In the genomic region with DNA sequence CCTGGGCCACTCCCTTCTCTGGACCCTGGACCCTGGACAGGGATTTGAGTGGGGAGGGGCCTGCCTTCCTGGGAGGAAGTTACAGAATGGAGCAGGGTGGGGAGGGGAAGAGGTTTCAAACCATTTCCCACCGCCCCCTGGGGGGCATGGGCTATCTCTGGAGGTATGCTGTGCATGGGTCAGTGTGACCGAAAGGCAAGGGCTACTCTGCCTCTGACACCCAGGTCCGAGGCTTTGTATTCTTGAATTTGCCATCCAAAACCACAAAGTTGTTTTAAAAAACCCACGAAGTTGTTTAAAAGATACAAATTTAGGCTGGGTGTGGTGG, we compare ENCODE assay signal across 20 cellular contexts. TPM values are rescaled to one million over a fixed set of nuclear protein-coding genes. Genes with fewer than 3 reads are reported as not detected.
DNase-seq lines count a peak whose midpoint lies in the region; ATAC-seq, FAIRE-seq and TF ChIP-seq lines count a peak whose summit lies in the region.
"Had no signal": no experiment of that assay in that cellular context is flagged by ENCODE, and none has a peak within 500 bp of the region (broad histone marks: within the 10 kb centered on the region; RNA-seq: fewer than 3 reads in every experiment).

No MANE protein-coding gene starts in this region.

- no TSS peak for BruUV-seq in HepG2 (replicated peaks; lab: Mats Ljungman, UMichigan)

- H3K9me3 ChIP-seq in HepG2 (ENCODE audit: low read length) (no peaks in the 10 kb centered on the region), right lobe of liver (no peaks in the 10 kb centered on the region), MM.1S (replicated peaks; ENCODE audit: insufficient read depth, low read length) (no peaks in the 10 kb centered on the region), neuronal stem cell (replicated peaks in 1 of 2; ENCODE audit: control insufficient read depth in 2 of 2, insufficient read depth in 1 of 2, low read depth in 1 of 2, low read length in 2 of 2) (no peaks in the 10 kb centered on the region)
- H3K9me3 ChIP-seq: Caco-2 had no signal

- H3K27me3 ChIP-seq in HepG2 (ENCODE audit: control insufficient read depth in 1 of 2, insufficient read depth in 2 of 2, low read length in 2 of 2) (no peaks in the 10 kb centered on the region), right lobe of liver (no peaks in the 10 kb centered on the region), MM.1S (replicated peaks; ENCODE audit: insufficient read depth, low read length) (no peaks in the 10 kb centered on the region), neuronal stem cell (ENCODE audit: control insufficient read depth in 3 of 3, insufficient read depth in 3 of 3, low read depth in 1 of 3, low read length in 3 of 3) (no peaks in the 10 kb centered on the region)

- peaks cover 6% of the 10 kb centered on the region; the same call in 1 of the 2 replicates for H3F3A ChIP-seq in MM.1S (ENCODE audit: insufficient read depth, low read length)

- no peaks in the 10 kb centered on the region for H4K20me1 ChIP-seq in HepG2 (ENCODE audit: insufficient read depth, low read length)
- no peaks in the 10 kb centered on the region for H4K20me1 ChIP-seq in MM.1S (ENCODE audit: insufficient read depth, low read length)

- no peak overlapping the region for H2BK15ac ChIP-seq in neuronal stem cell (ENCODE audit: low read length)

- peak overlapping the region; percentile 80 for H3K23ac ChIP-seq in neuronal stem cell (ENCODE audit: low read depth, low read length, poor library complexity)

- POLR2A ChIA-PET in HepG2 (lab: Yijun Ruan, JAX), result interaction anchor here (1.5 to 4.7 kb wide), 3 partner anchors 47 to 458 kb away, joined by 3 to 39 read pairs (median 21); a partner anchor contains a TSS

- H3K18ac ChIP-seq in neuronal stem cell (ENCODE audit: low read length), result no peak overlapping the region

- intact Hi-C loops in HepG2 (cut with micrococcal nuclease; ENCODE audit: unreplicated experiment) (loop anchor here (10.0 kb wide), 2 partner anchors 269 to 1129 kb away; a partner anchor contains a TSS), right lobe of liver (cut with DNase I) (loop anchor here in 1 of 2 donors (10.0 kb wide), 1 partner anchor 439 kb away; no protein-coding TSS in a partner anchor)

- WGBS in HepG2 (ENCODE audit: low lambda C conversion rate), result 84% methylated on average over 4 of the region's 4 CpGs
- WGBS in right lobe of liver (ENCODE audit: insufficient coverage, low coverage, low lambda C conversion rate, missing lambda C conversion rate), result 69% methylated on average over 3 of the region's 4 CpGs
- WGBS in neuronal stem cell (ENCODE audit: extremely low coverage in 2 of 2, insufficient read length in 2 of 2, insufficient replicate concordance in 1 of 2), 2 donors, result no CpG with 5 or more reads among the region's 4 CpGs

- H3K27ac ChIP-seq in HepG2 (ENCODE audit: extremely low read length, insufficient read depth, low read length) (peak overlapping the region; percentile 92), right lobe of liver (no peak overlapping the region), MM.1S (ENCODE audit: low read length) (no peak overlapping the region), neuronal stem cell (replicated peaks; ENCODE audit: low read length) (no peak overlapping the region)
- H3K27ac ChIP-seq: 22Rv1, GM23248 had no signal

- CTCF ChIA-PET in HepG2 (lab: Yijun Ruan, JAX; ENCODE audit: low intra/inter-chr PET ratio, low total read pairs), result no interaction called here

- H2BK5ac ChIP-seq in neuronal stem cell (ENCODE audit: low read length), result no peak overlapping the region

- H3K9ac ChIP-seq in HepG2 (ENCODE audit: insufficient read depth, low read depth, low read length), result peak overlapping the region; percentile 88; the same call in 1 of the 2 replicates
- no peak overlapping the region for H3K9ac ChIP-seq in MM.1S (ENCODE audit: low read length)
- H3K9ac ChIP-seq in neuronal stem cell (ENCODE audit: low read depth, low read length, poor library complexity), result no peak overlapping the region
- H3K9ac ChIP-seq: GM23248 had no signal

- DNase-seq in HepG2 (ENCODE audit: low spot score) (no peak), right lobe of liver (no peak), MM.1S (peak; percentile 1), neuronal stem cell (ENCODE audit: low spot score) (no peak), HCEC 1CT (no peak), GM12892 (ENCODE audit: insufficient read length) (no peak)
- DNase-seq: C1 segment of cervical spinal cord; Caco-2; CD4-positive, CD25-positive, alpha-beta regulatory T cell; CD8-positive, alpha-beta T cell; DMS153; DND-41; GM23248; H9; HFFc6 had no signal

- no peak overlapping the region for H2BK120ac ChIP-seq in neuronal stem cell (ENCODE audit: low read depth, low read length)

- ATAC-seq in HepG2, result no peak
- ATAC-seq in right lobe of liver, result no peak
- no peak for ATAC-seq in HG02884 (IDR thresholded peaks at IDR 0.05; ENCODE audit: unreplicated experiment)
- ATAC-seq: CD8-positive, alpha-beta T cell had no signal

- H3K4ac ChIP-seq in neuronal stem cell (ENCODE audit: low read length), result no peak overlapping the region

- FAIRE-seq in HepG2 (lab: Jason Lieb, UNC) (no peak), GM12892 (lab: Jason Lieb, UNC) (no peak)
- FAIRE-seq: A204.1, G401.6, GM19239 had no signal

- H2BK12ac ChIP-seq in neuronal stem cell (ENCODE audit: low read length), result no peak overlapping the region

- TF ChIP-seq RAD21 in HepG2 (CRISPR knock-in tag; IDR thresholded peaks at IDR 0.05), result 0 out of 2 replicates have a peak, but pooled peaks have one; percentile 18

- no peak overlapping the region for H3K14ac ChIP-seq in neuronal stem cell (ENCODE audit: low read length)

- H3K36me3 ChIP-seq in HepG2 (replicated peaks in 1 of 2; ENCODE audit: control insufficient read depth in 1 of 2, insufficient read depth in 2 of 2, low read length in 2 of 2) (no peaks in the 10 kb centered on the region), right lobe of liver (no peaks in the 10 kb centered on the region), MM.1S (replicated peaks; ENCODE audit: insufficient read depth, low read length) (no peaks in the 10 kb centered on the region), neuronal stem cell (replicated peaks in 1 of 2; ENCODE audit: control insufficient read depth in 2 of 2, insufficient read depth in 2 of 2, low read length in 2 of 2) (no peaks in the 10 kb centered on the region)

- no peak for TF ChIP-seq POLR2A in HepG2 (IDR thresholded peaks at IDR 0.05; ENCODE audit: insufficient read depth in 1 of 2, low read depth in 2 of 2, low read length in 2 of 2)
- TF ChIP-seq POLR2A in right lobe of liver (IDR thresholded peaks at IDR 0.05), result no peak
- no peak for TF ChIP-seq POLR2A in GM12892 (IDR thresholded peaks at IDR 0.05; ENCODE audit: low read depth, low read length)

- H3K4me2 ChIP-seq in HepG2 (ENCODE audit: low read depth, low read length) (peak overlapping the region; percentile 96), MM.1S (ENCODE audit: low read depth, low read length) (no peak overlapping the region), neuronal stem cell (ENCODE audit: insufficient read depth, low read length, poor library complexity, severe bottlenecking) (no peak overlapping the region)

- H2AFZ ChIP-seq in HepG2 (ENCODE audit: low read length) (no peak overlapping the region), MM.1S (ENCODE audit: low read length) (no peak overlapping the region), neuronal stem cell (ENCODE audit: low read length) (no peak overlapping the region)
- H2AFZ ChIP-seq: GM23248 had no signal

- peak overlapping the region; percentile 60 for H2AK5ac ChIP-seq in neuronal stem cell (ENCODE audit: low read depth, low read length)

- no peak overlapping the region for H4K91ac ChIP-seq in neuronal stem cell (ENCODE audit: low read depth, low read length, poor library complexity)

- H3K4me1 ChIP-seq in HepG2 (ENCODE audit: insufficient read depth, low read length) (peaks cover 37% of the 10 kb centered on the region), right lobe of liver (peaks cover 0 to 12% (median 4%) of the 10 kb centered on the region in 4 donors), MM.1S (ENCODE audit: low read length) (no peaks in the 10 kb centered on the region), neuronal stem cell (ENCODE audit: control insufficient read depth in 2 of 2, insufficient read depth in 1 of 2, low read depth in 1 of 2, low read length in 2 of 2) (no peaks in the 10 kb centered on the region)

- no peak overlapping the region for H4K8ac ChIP-seq in neuronal stem cell (ENCODE audit: low read depth, low read length)

- peak overlapping the region in 1 of 3 experiments; percentile 83; a peak in 2 of 6 replicates for H3K4me3 ChIP-seq in HepG2 (replicated peaks in 1 of 3; ENCODE audit: insufficient read depth in 1 of 3, low read depth in 2 of 3, low read length in 3 of 3)
- no peak overlapping the region for H3K4me3 ChIP-seq in right lobe of liver
- no peak overlapping the region for H3K4me3 ChIP-seq in MM.1S (ENCODE audit: low read length)
- H3K4me3 ChIP-seq in neuronal stem cell (ENCODE audit: low read length in 2 of 2), result no peak overlapping the region
- H3K4me3 ChIP-seq: GM23248 had no signal

- TF ChIP-seq CTCF in HepG2 (CRISPR knock-in tag; IDR thresholded peaks at IDR 0.05) (no peak), right lobe of liver (IDR thresholded peaks at IDR 0.05) (no peak), MM.1S (IDR thresholded peaks at IDR 0.05; ENCODE audit: low read length) (no peak)

- H3K79me1 ChIP-seq in neuronal stem cell (ENCODE audit: low read depth, low read length), result no peaks in the 10 kb centered on the region

- in situ Hi-C loops in HepG2 (cut with HindIII; ENCODE audit: extremely low pct_ligation_motif_present, low pct_unique_long_range_greater_than_20kb), result no loop called here

- H3K9me2 ChIP-seq in MM.1S (replicated peaks; ENCODE audit: insufficient read depth, low read length), result no peaks in the 10 kb centered on the region

- H3K79me2 ChIP-seq in HepG2 (ENCODE audit: insufficient read depth, low read length), result no peaks in the 10 kb centered on the region
- no peaks in the 10 kb centered on the region for H3K79me2 ChIP-seq in MM.1S (ENCODE audit: low read length)

- no peak; a peak in 1 of 4 replicates for TF ChIP-seq EP300 in HepG2 (IDR thresholded peaks at IDR 0.05; ENCODE audit: low read depth in 2 of 2, low read length in 2 of 2)
- no peak for TF ChIP-seq EP300 in HepG2 (CRISPR knock-in tag; IDR thresholded peaks at IDR 0.05; ENCODE audit: borderline replicate concordance)

RNA-seq across cellular contexts. Expression of a gene that starts 46.9 kb away (rescaled TPM):
- 97.3 and 103 TPM in 2 replicates for total RNA-seq in HepG2 (2016; rRNA removed; fragmentation: Illumina TruSeq; extraction: Trizol)
- 22.0 and 22.8 TPM in 2 replicates for total RNA-seq in HepG2 (2016; cell fraction: cytosol; rRNA removed; fragmentation: Illumina TruSeq; extraction: Trizol; ENCODE audit: low read depth)
- 82.8 and 104 TPM in 2 replicates for total RNA-seq in HepG2 (2016; cell fraction: insoluble cytoplasmic fraction; rRNA removed; fragmentation: Illumina TruSeq; extraction: Trizol)
- 51.0 and 56.4 TPM in 2 replicates for total RNA-seq in HepG2 (2016; cell fraction: membrane; rRNA removed; fragmentation: Illumina TruSeq; extraction: Trizol)
- total RNA-seq in HepG2 (2016; cell fraction: nucleus; rRNA removed; fragmentation: Illumina TruSeq; extraction: Trizol), result 78.9 and 79.4 TPM in 2 replicates
- polyA plus RNA-seq in HepG2 (2011; rRNA removed), result 190 and 239 TPM in 2 replicates
- polyA plus RNA-seq in HepG2 (2011; cell fraction: cytosol; rRNA removed), result 210 and 213 TPM in 2 replicates
- polyA plus RNA-seq in HepG2 (2011; cell fraction: nucleus; rRNA removed), result 82.9 and 100 TPM in 2 replicates
- 89.3 and 114 TPM in 2 replicates for polyA plus RNA-seq in HepG2 (2012)
- 27.3 and 29.3 TPM in 2 replicates for polyA plus RNA-seq in HepG2 (2016; cell fraction: cytosol; fragmentation: Illumina TruSeq; extraction: Trizol; ENCODE audit: low read depth)
- polyA plus RNA-seq in HepG2 (2016; cell fraction: insoluble cytoplasmic fraction; fragmentation: Illumina TruSeq; extraction: Trizol; ENCODE audit: low read depth), result 157 and 193 TPM in 2 replicates
- 52.8 and 61.7 TPM in 2 replicates for polyA plus RNA-seq in HepG2 (2016; cell fraction: membrane; fragmentation: Illumina TruSeq; extraction: Trizol; ENCODE audit: low read depth)
- 107 and 115 TPM in 2 replicates for polyA plus RNA-seq in HepG2 (2016; cell fraction: nucleus; fragmentation: Illumina TruSeq; extraction: Trizol; ENCODE audit: insufficient read depth, low read depth)
- polyA minus RNA-seq in HepG2 (2011; rRNA and poly(A)+ RNA removed; ENCODE audit: low replicate concordance), result 108 and 236 TPM in 2 replicates
- polyA minus RNA-seq in HepG2 (2011; cell fraction: cytosol; rRNA and poly(A)+ RNA removed), result 74.6 and 85.1 TPM in 2 replicates
- 157 and 204 TPM in 2 replicates for polyA minus RNA-seq in HepG2 (2011; cell fraction: nucleus; rRNA and poly(A)+ RNA removed)
- total RNA-seq in right lobe of liver, result 10 to 100 TPM; 32.8 to 47.6 (median 37.6) TPM
- 92.1 TPM for polyA plus RNA-seq in neuronal stem cell (2013, experiment 1 of 2)
- 89.3 TPM for polyA plus RNA-seq in neuronal stem cell (2013, experiment 2 of 2)
- polyA plus RNA-seq in GM12892 (2012; ENCODE audit: missing spikeins), result 59.6 TPM
